Comparison of ENCODE assay signal across 1 cellular context in genomic region chr16:47499700-47500264, GRCh38.
A peak's percentile ranks its signal among the peaks of the same experiment; 100 is the strongest.
TF ChIP-seq lines count a peak whose summit lies in the region.

No MANE protein-coding gene starts in this region.

TF ChIP-seq in HepG2, 621 proteins besides CTCF, POLR2A, EP300 and RAD21 (continued from another document and continues in another):
- TF ChIP-seq, protein P1, sequence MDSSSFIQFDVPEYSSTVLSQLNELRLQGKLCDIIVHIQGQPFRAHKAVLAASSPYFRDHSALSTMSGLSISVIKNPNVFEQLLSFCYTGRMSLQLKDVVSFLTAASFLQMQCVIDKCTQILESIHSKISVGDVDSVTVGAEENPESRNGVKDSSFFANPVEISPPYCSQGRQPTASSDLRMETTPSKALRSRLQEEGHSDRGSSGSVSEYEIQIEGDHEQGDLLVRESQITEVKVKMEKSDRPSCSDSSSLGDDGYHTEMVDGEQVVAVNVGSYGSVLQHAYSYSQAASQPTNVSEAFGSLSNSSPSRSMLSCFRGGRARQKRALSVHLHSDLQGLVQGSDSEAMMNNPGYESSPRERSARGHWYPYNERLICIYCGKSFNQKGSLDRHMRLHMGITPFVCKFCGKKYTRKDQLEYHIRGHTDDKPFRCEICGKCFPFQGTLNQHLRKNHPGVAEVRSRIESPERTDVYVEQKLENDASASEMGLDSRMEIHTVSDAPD (CRISPR knock-in tag; IDR thresholded peaks at IDR 0.05) = peak; percentile 81; the same call in 1 of the 2 replicates
- TF ChIP-seq, protein P2, sequence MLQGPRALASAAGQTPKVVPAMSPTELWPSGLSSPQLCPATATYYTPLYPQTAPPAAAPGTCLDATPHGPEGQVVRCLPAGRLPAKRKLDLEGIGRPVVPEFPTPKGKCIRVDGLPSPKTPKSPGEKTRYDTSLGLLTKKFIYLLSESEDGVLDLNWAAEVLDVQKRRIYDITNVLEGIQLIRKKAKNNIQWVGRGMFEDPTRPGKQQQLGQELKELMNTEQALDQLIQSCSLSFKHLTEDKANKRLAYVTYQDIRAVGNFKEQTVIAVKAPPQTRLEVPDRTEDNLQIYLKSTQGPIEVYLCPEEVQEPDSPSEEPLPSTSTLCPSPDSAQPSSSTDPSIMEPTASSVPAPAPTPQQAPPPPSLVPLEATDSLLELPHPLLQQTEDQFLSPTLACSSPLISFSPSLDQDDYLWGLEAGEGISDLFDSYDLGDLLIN (CRISPR knock-in tag; IDR thresholded peaks at IDR 0.05; ENCODE audit: borderline replicate concordance) = peak; percentile 45; the same call in 1 of the 2 replicates
- TF ChIP-seq HNRNPLL (IDR thresholded peaks at IDR 0.05; ENCODE audit: low read depth, low read length, poor library complexity, severe bottlenecking) (no peak), TGIF2 (CRISPR knock-in tag; IDR thresholded peaks at IDR 0.05) (no peak), GABPB1 (CRISPR knock-in tag; IDR thresholded peaks at IDR 0.05) (no peak), PLRG1 (conservative IDR thresholded peaks at IDR 0.05) (no peak), NR3C1 (CRISPR knock-in tag; IDR thresholded peaks at IDR 0.05) (no peak), ZXDC (CRISPR knock-in tag; IDR thresholded peaks at IDR 0.05) (no peak), YEATS2 (CRISPR knock-in tag; IDR thresholded peaks at IDR 0.05; ENCODE audit: borderline replicate concordance) (0 out of 2 replicates have a peak, but pooled peaks have one; percentile 55), BRD4 (CRISPR knock-in tag; IDR thresholded peaks at IDR 0.05) (no peak), ZFYVE20 (CRISPR knock-in tag; IDR thresholded peaks at IDR 0.05; ENCODE audit: borderline replicate concordance, low read depth) (no peak), ZFP1 (CRISPR knock-in tag; IDR thresholded peaks at IDR 0.05) (0 out of 2 replicates have a peak, but pooled peaks have one; percentile 13), ZNF431 (CRISPR knock-in tag; IDR thresholded peaks at IDR 0.05; ENCODE audit: borderline replicate concordance, low read depth) (peak; percentile 52; the same call in 1 of the 2 replicates), ZNF567 (CRISPR knock-in tag; IDR thresholded peaks at IDR 0.05; ENCODE audit: borderline replicate concordance) (no peak), TAF15 (IDR thresholded peaks at IDR 0.05; ENCODE audit: low read depth, low read length, poor library complexity, severe bottlenecking) (no peak), HNF4A (CRISPR knock-in tag; IDR thresholded peaks at IDR 0.05) (peak; percentile 99), JARID2 (CRISPR knock-in tag; IDR thresholded peaks at IDR 0.05; ENCODE audit: insufficient replicate concordance) (peak; percentile 41), ZNF605 (CRISPR knock-in tag; IDR thresholded peaks at IDR 0.05) (peak; percentile 63; the same call in 1 of the 2 replicates), ZSCAN30 (CRISPR knock-in tag; IDR thresholded peaks at IDR 0.05) (no peak), FOSL1 (CRISPR knock-in tag; IDR thresholded peaks at IDR 0.05; ENCODE audit: borderline replicate concordance) (no peak), ZNF772 (CRISPR knock-in tag; IDR thresholded peaks at IDR 0.05) (peak; percentile 41; the same call in 1 of the 2 replicates), ZSCAN29 (CRISPR knock-in tag; conservative IDR thresholded peaks at IDR 0.05) (peak; percentile 86; the same call in 1 of the 2 replicates), ZNF207 (IDR thresholded peaks at IDR 0.05; ENCODE audit: borderline replicate concordance) (no peak), CCAR2 (optimal IDR thresholded peaks at IDR 0.05; ENCODE audit: low read depth, low read length) (no peak), ZNF678 (CRISPR knock-in tag; IDR thresholded peaks at IDR 0.05) (no peak), ZBTB20 (CRISPR knock-in tag; IDR thresholded peaks at IDR 0.05; ENCODE audit: borderline replicate concordance, low read depth) (peak; percentile 75; the same call in 1 of the 2 replicates), RELA (CRISPR knock-in tag; IDR thresholded peaks at IDR 0.05) (no peak), NFIB (CRISPR knock-in tag; IDR thresholded peaks at IDR 0.05; ENCODE audit: borderline replicate concordance) (no peak), NFE2 (CRISPR knock-in tag; IDR thresholded peaks at IDR 0.05) (no peak), ZNF749 (CRISPR knock-in tag; IDR thresholded peaks at IDR 0.05; ENCODE audit: borderline replicate concordance) (no peak), ZNF510 (CRISPR knock-in tag; IDR thresholded peaks at IDR 0.05; ENCODE audit: low read depth) (no peak), CAMTA2 (CRISPR knock-in tag; IDR thresholded peaks at IDR 0.05; ENCODE audit: borderline replicate concordance) (no peak), ZZZ3 (CRISPR knock-in tag; IDR thresholded peaks at IDR 0.05; ENCODE audit: borderline replicate concordance) (no peak), TOPORS (CRISPR knock-in tag; IDR thresholded peaks at IDR 0.05) (no peak), ZFY (CRISPR knock-in tag; IDR thresholded peaks at IDR 0.05) (peak; percentile 90), DNMT3B (CRISPR knock-in tag; conservative IDR thresholded peaks at IDR 0.05) (no peak), ZNF292 (CRISPR knock-in tag; IDR thresholded peaks at IDR 0.05; ENCODE audit: borderline replicate concordance, low read depth) (peak; percentile 77), KDM1A (CRISPR knock-in tag; IDR thresholded peaks at IDR 0.05) (peak; percentile 57; the same call in 1 of the 2 replicates), ZNF251 (CRISPR knock-in tag; IDR thresholded peaks at IDR 0.05) (no peak), FOXO1 (CRISPR knock-in tag; IDR thresholded peaks at IDR 0.05) (peak; percentile 85), YEATS4 (CRISPR knock-in tag; IDR thresholded peaks at IDR 0.05; ENCODE audit: borderline replicate concordance) (peak; percentile 87), GTF2F1 (IDR thresholded peaks at IDR 0.05; ENCODE audit: low read length) (no peak), ZNF572 (CRISPR knock-in tag; IDR thresholded peaks at IDR 0.05) (no peak), SATB2 (CRISPR knock-in tag; IDR thresholded peaks at IDR 0.05) (no peak), CC2D1A (CRISPR knock-in tag; IDR thresholded peaks at IDR 0.05) (0 out of 2 replicates have a peak, but pooled peaks have one; percentile 2), ZNF343 (CRISPR knock-in tag; IDR thresholded peaks at IDR 0.05) (no peak), DR1 (CRISPR knock-in tag; IDR thresholded peaks at IDR 0.05) (no peak), FOXP1 (IDR thresholded peaks at IDR 0.05) (no peak), FOXP1 (CRISPR knock-in tag; IDR thresholded peaks at IDR 0.05) (peak; percentile 53), ZNF547 (CRISPR knock-in tag; IDR thresholded peaks at IDR 0.05) (0 out of 2 replicates have a peak, but pooled peaks have one; percentile 41), RFX3 (CRISPR knock-in tag; IDR thresholded peaks at IDR 0.05) (no peak), GMEB2 (CRISPR knock-in tag; IDR thresholded peaks at IDR 0.05; ENCODE audit: low read depth) (no peak), HOXA5 (CRISPR knock-in tag; IDR thresholded peaks at IDR 0.05) (peak; percentile 65; the same call in 1 of the 2 replicates)
- TF ChIP-seq, protein P3, sequence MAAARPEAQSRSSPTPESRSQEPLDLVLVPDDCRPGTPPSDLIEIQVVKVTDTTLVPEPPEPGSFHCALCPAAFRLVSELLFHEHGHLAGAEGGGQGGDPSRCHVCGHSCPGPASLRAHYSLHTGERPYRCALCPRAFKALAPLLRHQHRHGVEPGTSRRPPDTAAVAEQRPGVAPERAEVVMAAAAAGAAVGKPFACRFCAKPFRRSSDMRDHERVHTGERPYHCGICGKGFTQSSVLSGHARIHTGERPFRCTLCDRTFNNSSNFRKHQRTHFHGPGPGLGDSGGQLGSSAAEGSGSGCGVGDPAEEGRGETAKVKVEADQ (CRISPR knock-in tag; IDR thresholded peaks at IDR 0.05; ENCODE audit: borderline replicate concordance) = no peak
- TF ChIP-seq, protein P4, sequence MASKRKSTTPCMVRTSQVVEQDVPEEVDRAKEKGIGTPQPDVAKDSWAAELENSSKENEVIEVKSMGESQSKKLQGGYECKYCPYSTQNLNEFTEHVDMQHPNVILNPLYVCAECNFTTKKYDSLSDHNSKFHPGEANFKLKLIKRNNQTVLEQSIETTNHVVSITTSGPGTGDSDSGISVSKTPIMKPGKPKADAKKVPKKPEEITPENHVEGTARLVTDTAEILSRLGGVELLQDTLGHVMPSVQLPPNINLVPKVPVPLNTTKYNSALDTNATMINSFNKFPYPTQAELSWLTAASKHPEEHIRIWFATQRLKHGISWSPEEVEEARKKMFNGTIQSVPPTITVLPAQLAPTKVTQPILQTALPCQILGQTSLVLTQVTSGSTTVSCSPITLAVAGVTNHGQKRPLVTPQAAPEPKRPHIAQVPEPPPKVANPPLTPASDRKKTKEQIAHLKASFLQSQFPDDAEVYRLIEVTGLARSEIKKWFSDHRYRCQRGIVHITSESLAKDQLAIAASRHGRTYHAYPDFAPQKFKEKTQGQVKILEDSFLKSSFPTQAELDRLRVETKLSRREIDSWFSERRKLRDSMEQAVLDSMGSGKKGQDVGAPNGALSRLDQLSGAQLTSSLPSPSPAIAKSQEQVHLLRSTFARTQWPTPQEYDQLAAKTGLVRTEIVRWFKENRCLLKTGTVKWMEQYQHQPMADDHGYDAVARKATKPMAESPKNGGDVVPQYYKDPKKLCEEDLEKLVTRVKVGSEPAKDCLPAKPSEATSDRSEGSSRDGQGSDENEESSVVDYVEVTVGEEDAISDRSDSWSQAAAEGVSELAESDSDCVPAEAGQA (IDR thresholded peaks at IDR 0.05; ENCODE audit: low read depth) = no peak
- TF ChIP-seq, protein P4 (CRISPR knock-in tag; IDR thresholded peaks at IDR 0.05; ENCODE audit: borderline replicate concordance) = no peak
- TF ChIP-seq, protein P5, sequence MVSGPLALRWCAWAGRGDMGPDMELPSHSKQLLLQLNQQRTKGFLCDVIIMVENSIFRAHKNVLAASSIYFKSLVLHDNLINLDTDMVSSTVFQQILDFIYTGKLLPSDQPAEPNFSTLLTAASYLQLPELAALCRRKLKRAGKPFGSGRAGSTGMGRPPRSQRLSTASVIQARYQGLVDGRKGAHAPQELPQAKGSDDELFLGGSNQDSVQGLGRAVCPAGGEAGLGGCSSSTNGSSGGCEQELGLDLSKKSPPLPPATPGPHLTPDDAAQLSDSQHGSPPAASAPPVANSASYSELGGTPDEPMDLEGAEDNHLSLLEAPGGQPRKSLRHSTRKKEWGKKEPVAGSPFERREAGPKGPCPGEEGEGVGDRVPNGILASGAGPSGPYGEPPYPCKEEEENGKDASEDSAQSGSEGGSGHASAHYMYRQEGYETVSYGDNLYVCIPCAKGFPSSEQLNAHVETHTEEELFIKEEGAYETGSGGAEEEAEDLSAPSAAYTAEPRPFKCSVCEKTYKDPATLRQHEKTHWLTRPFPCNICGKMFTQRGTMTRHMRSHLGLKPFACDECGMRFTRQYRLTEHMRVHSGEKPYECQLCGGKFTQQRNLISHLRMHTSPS (CRISPR knock-in tag; IDR thresholded peaks at IDR 0.05; ENCODE audit: low read depth) = peak; percentile 58; the same call in 1 of the 2 replicates
- TF ChIP-seq, protein P6, sequence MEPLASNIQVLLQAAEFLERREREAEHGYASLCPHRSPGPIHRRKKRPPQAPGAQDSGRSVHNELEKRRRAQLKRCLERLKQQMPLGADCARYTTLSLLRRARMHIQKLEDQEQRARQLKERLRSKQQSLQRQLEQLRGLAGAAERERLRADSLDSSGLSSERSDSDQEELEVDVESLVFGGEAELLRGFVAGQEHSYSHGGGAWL (CRISPR knock-in tag; IDR thresholded peaks at IDR 0.05) = no peak
- TF ChIP-seq, protein P7, sequence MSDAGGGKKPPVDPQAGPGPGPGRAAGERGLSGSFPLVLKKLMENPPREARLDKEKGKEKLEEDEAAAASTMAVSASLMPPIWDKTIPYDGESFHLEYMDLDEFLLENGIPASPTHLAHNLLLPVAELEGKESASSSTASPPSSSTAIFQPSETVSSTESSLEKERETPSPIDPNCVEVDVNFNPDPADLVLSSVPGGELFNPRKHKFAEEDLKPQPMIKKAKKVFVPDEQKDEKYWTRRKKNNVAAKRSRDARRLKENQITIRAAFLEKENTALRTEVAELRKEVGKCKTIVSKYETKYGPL (CRISPR knock-in tag; IDR thresholded peaks at IDR 0.05) = no peak
